Comparison of ENCODE assay signal across 11 cellular contexts in genomic region chr4:8242782-8243556, GRCh38. TPM values are rescaled to one million over a fixed set of nuclear protein-coding genes. Genes with fewer than 3 reads are reported as not detected.
DNase-seq lines count a peak whose midpoint lies in the region; ATAC-seq, FAIRE-seq and TF ChIP-seq lines count a peak whose summit lies in the region.
"Had no signal": no experiment of that assay in that cellular context is flagged by ENCODE, and none has a peak within 500 bp of the region (broad histone marks: within the 10 kb centered on the region; RNA-seq: fewer than 3 reads in every experiment).

No MANE protein-coding gene starts in this region.

- H3K27me3 ChIP-seq in OCI-LY3 (ENCODE audit: low read depth, low read length) = no peaks in the 10 kb centered on the region
- H3K27me3 ChIP-seq in lower lobe of right lung (ENCODE audit: low read depth) = no peaks in the 10 kb centered on the region
- H3K27me3 ChIP-seq in subcutaneous abdominal adipose tissue (ENCODE audit: control insufficient read depth in 5 of 5, insufficient read depth in 4 of 5, low read length in 5 of 5) = peaks cover 0 to under 1% (median 0%) of the 10 kb centered on the region in 5 donors

- peak; percentile 26 for DNase-seq in choroid plexus epithelial cell (ENCODE audit: low read depth)
- no peak for DNase-seq in lower lobe of right lung
- no peak for DNase-seq in H54 (ENCODE audit: insufficient read length, low spot score)
- DNase-seq in activated T-cell treated with anti-CD3 and anti-CD28 coated beads, Interleukin-2, amount 50 U/mL, for 24 hours = no peak
- DNase-seq: NCI-H524 treated with DMSO at 0.1 percent for 48 hours had no signal

- no peak overlapping the region for H3K27ac Mint-ChIP-seq in activated T-cell treated with anti-CD3 and anti-CD28 coated beads, Interleukin-2, amount 50 U/mL, for 24 hours

- H3K27me3 Mint-ChIP-seq in activated T-cell treated with anti-CD3 and anti-CD28 coated beads, Interleukin-2, amount 50 U/mL, for 24 hours = no peaks in the 10 kb centered on the region

- H3K36me3 ChIP-seq in OCI-LY3 (replicated peaks; ENCODE audit: low read depth, low read length) (no peaks in the 10 kb centered on the region), lower lobe of right lung (peaks cover 39% of the 10 kb centered on the region), subcutaneous abdominal adipose tissue (ENCODE audit: control insufficient read depth in 5 of 5, insufficient read depth in 5 of 5, low read length in 5 of 5) (peaks cover 0 to 32% (median 14%) of the 10 kb centered on the region in 5 donors)

- intact Hi-C loops in lower lobe of right lung (cut with DNase I) = no loop called here

- H3K36me3 Mint-ChIP-seq in activated T-cell treated with anti-CD3 and anti-CD28 coated beads, Interleukin-2, amount 50 U/mL, for 24 hours (ENCODE audit: low read depth) = no peaks in the 10 kb centered on the region

- no peaks in the 10 kb centered on the region for H4K20me1 ChIP-seq in OCI-LY3 (ENCODE audit: insufficient read depth, low read length)

- no peaks in the 10 kb centered on the region for H3K9me3 ChIP-seq in OCI-LY3 (ENCODE audit: insufficient read depth, low read length)
- H3K9me3 ChIP-seq in lower lobe of right lung = no peaks in the 10 kb centered on the region
- peaks cover 0 to 4% (median 0%) of the 10 kb centered on the region in 5 donors for H3K9me3 ChIP-seq in subcutaneous abdominal adipose tissue (ENCODE audit: control insufficient read depth in 5 of 5, low read length in 5 of 5)

- H3K4me2 ChIP-seq in OCI-LY3 (ENCODE audit: low read length) = peak overlapping the region; percentile 49; the same call in 1 of the 2 replicates

- ATAC-seq in lower lobe of right lung (no peak), HG02798 (IDR thresholded peaks at IDR 0.05; ENCODE audit: poor library complexity, unreplicated experiment) (no peak)

- no peak for FAIRE-seq in H54 (lab: Jason Lieb, UNC)
- FAIRE-seq: islet of Langerhans had no signal

- no peak for TF ChIP-seq CTCF in OCI-LY3 (IDR thresholded peaks at IDR 0.05; ENCODE audit: low read depth, low read length)
- TF ChIP-seq CTCF in choroid plexus epithelial cell (conservative IDR thresholded peaks at IDR 0.05; ENCODE audit: low read depth, low read length) = no peak
- TF ChIP-seq CTCF in lower lobe of right lung (IDR thresholded peaks at IDR 0.05) = no peak

- peaks cover 18% of the 10 kb centered on the region for H3K4me1 ChIP-seq in OCI-LY3 (ENCODE audit: low read length)
- H3K4me1 ChIP-seq in lower lobe of right lung = peaks cover 35% of the 10 kb centered on the region
- peaks cover 13 to 37% (median 28%) of the 10 kb centered on the region in 5 donors for H3K4me1 ChIP-seq in subcutaneous abdominal adipose tissue (ENCODE audit: control insufficient read depth in 5 of 5, insufficient read depth in 5 of 5, low read length in 5 of 5)

- H3K27ac ChIP-seq in OCI-LY3 (ENCODE audit: low read length) (no peak overlapping the region), lower lobe of right lung (peak overlapping the region; percentile 59), subcutaneous abdominal adipose tissue (ENCODE audit: low read depth, low read length) (peak overlapping the region; percentile 65)
- H3K27ac ChIP-seq: SK-N-MC had no signal

- H3K9me3 Mint-ChIP-seq in activated T-cell treated with anti-CD3 and anti-CD28 coated beads, Interleukin-2, amount 50 U/mL, for 24 hours = no peaks in the 10 kb centered on the region

- no peak overlapping the region for H2AFZ ChIP-seq in OCI-LY3 (ENCODE audit: low read depth, low read length)

- H3K4me3 Mint-ChIP-seq in activated T-cell treated with anti-CD3 and anti-CD28 coated beads, Interleukin-2, amount 50 U/mL, for 24 hours = no peak overlapping the region

- no peak for TF ChIP-seq POLR2A in H54 (IDR thresholded peaks at IDR 0.05; ENCODE audit: low read depth, low read length)

- H3K4me1 Mint-ChIP-seq in activated T-cell treated with anti-CD3 and anti-CD28 coated beads, Interleukin-2, amount 50 U/mL, for 24 hours (ENCODE audit: low read depth) = peaks cover 6% of the 10 kb centered on the region

- H3K4me3 ChIP-seq in OCI-LY3 (ENCODE audit: low read length) (no peak overlapping the region), choroid plexus epithelial cell (ENCODE audit: low read depth, low read length) (no peak overlapping the region), lower lobe of right lung (no peak overlapping the region), subcutaneous abdominal adipose tissue (ENCODE audit: low read depth in 1 of 5, low read length in 5 of 5) (no peak overlapping the region)
- H3K4me3 ChIP-seq: SK-N-MC had no signal

- H3K9ac ChIP-seq in OCI-LY3 (ENCODE audit: low read length) = no peak overlapping the region
- H3K9ac ChIP-seq in subcutaneous abdominal adipose tissue (ENCODE audit: low read length in 5 of 5) = peak overlapping the region in 2 of 5 donors; percentile 30 to 66

- no peaks in the 10 kb centered on the region for H3K79me2 ChIP-seq in OCI-LY3 (ENCODE audit: low read length)

RNA-seq across cellular contexts. Expression of gene HTRA3, which starts 26.6 kb away (rescaled TPM):
- 15.5 TPM for total RNA-seq in lower lobe of right lung
- total RNA-seq: mononuclear cell had no signal

RNA-seq across cellular contexts. Expression of gene SH3TC1, which starts 43.9 kb away (rescaled TPM):
- total RNA-seq in lower lobe of right lung = 73.1 TPM
